ENCODE assay signal across 21 cellular contexts in the genomic region with DNA sequence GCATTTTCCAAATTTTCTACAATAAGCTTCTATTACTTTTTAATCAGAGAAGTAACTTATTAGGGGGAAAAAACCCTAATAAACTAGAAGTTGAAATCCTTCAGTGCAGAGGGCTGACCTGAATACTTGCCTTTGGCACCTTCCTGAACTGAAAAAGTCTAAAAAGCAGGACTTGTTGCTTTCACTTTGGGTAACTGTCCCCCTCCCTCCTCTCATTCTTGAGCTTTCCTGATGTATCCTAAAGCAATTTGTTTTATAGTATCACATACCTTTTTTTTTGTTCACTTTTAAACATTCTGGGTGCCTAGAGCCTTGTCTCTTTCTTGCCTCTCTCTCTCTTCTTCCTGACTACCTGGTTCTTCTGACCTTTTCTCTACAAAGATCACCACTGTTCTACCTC.
DNase-seq lines count a peak whose midpoint lies in the region; ATAC-seq and TF ChIP-seq lines count a peak whose summit lies in the region.
"Had no signal": no experiment of that assay in that cellular context is flagged by ENCODE, and none has a peak within 500 bp of the region (broad histone marks: within the 10 kb centered on the region; RNA-seq: fewer than 3 reads in every experiment).

No MANE protein-coding gene starts in this region.

- peaks cover 34% of the 10 kb centered on the region for H3F3A ChIP-seq in GM23248 (ENCODE audit: insufficient read depth)

- in situ Hi-C loops in GM23248 (cut with MboI), result no loop called here

- H3K79me1 ChIP-seq in trophoblast cell (ENCODE audit: low read length), result peaks cover 8% of the 10 kb centered on the region

- peak overlapping the region; percentile 15; the same call in 1 of the 2 replicates for H3K4me3 ChIP-seq in GM23248
- H3K4me3 ChIP-seq in RWPE2 (ENCODE audit: severe bottlenecking), result no peak overlapping the region
- H3K4me3 ChIP-seq in trophoblast cell (ENCODE audit: low read depth, low read length), result no peak overlapping the region
- H3K4me3 ChIP-seq: BLaER1, gastrocnemius medialis, left ventricle myocardium inferior, skin epidermis, thoracic aorta had no signal

- H3K27me3 ChIP-seq in GM23248 (replicated peaks; ENCODE audit: insufficient read depth), result no peaks in the 10 kb centered on the region
- no peaks in the 10 kb centered on the region for H3K27me3 ChIP-seq in RWPE2 (ENCODE audit: insufficient read depth, poor library complexity, severe bottlenecking)
- no peaks in the 10 kb centered on the region for H3K27me3 ChIP-seq in trophoblast cell (ENCODE audit: insufficient read depth, low read length)
- H3K27me3 ChIP-seq: BLaER1, gastrocnemius medialis had no signal

- H3K27ac ChIP-seq in GM23248, result peak overlapping the region; percentile 91
- H3K27ac ChIP-seq in RWPE2 (ENCODE audit: poor library complexity, severe bottlenecking), result peak overlapping the region; percentile 97
- H3K27ac ChIP-seq in trophoblast cell (ENCODE audit: low read depth, low read length), result peak overlapping the region; percentile 73
- H3K27ac ChIP-seq: BLaER1, gastrocnemius medialis, left ventricle myocardium inferior, parathyroid adenoma, skin epidermis, thoracic aorta had no signal

- no peak overlapping the region for H4K8ac ChIP-seq in trophoblast cell (ENCODE audit: low read depth, low read length)

- no peak overlapping the region for H4K91ac ChIP-seq in trophoblast cell (ENCODE audit: low read depth, low read length)

- POLR2A ChIA-PET in HEK293T (lab: Yijun Ruan, JAX), result no interaction called here

- no peak overlapping the region for H2BK5ac ChIP-seq in trophoblast cell (ENCODE audit: low read depth, low read length, poor library complexity)

- DNase-seq in GM23248, result peak; percentile 53
- DNase-seq in RWPE2 (ENCODE audit: low spot score), result no peak
- DNase-seq in fibroblast of gingiva (ENCODE audit: low read depth), result peak; percentile 30
- peak in 1 of 2 donors; percentile 30 for DNase-seq in trophoblast cell
- DNase-seq in NCI-H1417 (lab: John Stamatoyannopoulos, UW), result no peak
- no peak for DNase-seq in HEK293T (ENCODE audit: extremely low spot score)
- no peak for DNase-seq in NAMALWA (ENCODE audit: low spot score)
- DNase-seq: activated CD4-positive, CD25-positive, alpha-beta regulatory T cell; gastrocnemius medialis; H9; left ventricle myocardium inferior; NCI-H1694 treated with DMSO at 0.1 percent for 48 hours; NCI-H446; SHP77; stimulated activated CD4-positive, alpha-beta T cell treated with anti-CD3 and anti-CD28 coated beads, Interleukin-4, amount 100 ng/mL, for 4 hours; stimulated activated CD8-positive, alpha-beta memory T cell treated with anti-CD3 and anti-CD28 coated beads, Interleukin-4, amount 100 ng/mL, for 48 hours had no signal

- H2AFZ ChIP-seq in GM23248 (peak overlapping the region; percentile 50), trophoblast cell (ENCODE audit: insufficient read depth, low read length, poor library complexity) (no peak overlapping the region)
- H2AFZ ChIP-seq: parathyroid adenoma had no signal

- H3K79me2 ChIP-seq in GM23248 (ENCODE audit: insufficient read depth) (no peaks in the 10 kb centered on the region; the same call in 1 of the 2 replicates), trophoblast cell (ENCODE audit: control insufficient read depth, insufficient read depth, low read length, poor library complexity) (no peaks in the 10 kb centered on the region)
- H3K79me2 ChIP-seq: parathyroid adenoma had no signal

- H4K20me1 ChIP-seq in GM23248 (ENCODE audit: insufficient read depth), result no peaks in the 10 kb centered on the region
- H4K20me1 ChIP-seq: BLaER1 had no signal

- H3K9ac ChIP-seq in GM23248 (peak overlapping the region; percentile 69), trophoblast cell (ENCODE audit: low read length) (no peak overlapping the region)
- H3K9ac ChIP-seq: BLaER1, parathyroid adenoma had no signal

- no peak overlapping the region for H2BK120ac ChIP-seq in trophoblast cell (ENCODE audit: insufficient read depth, low read length, poor library complexity)

- no peak overlapping the region for H2BK12ac ChIP-seq in trophoblast cell (ENCODE audit: low read length)

- no peak for ATAC-seq in RWPE2 (ENCODE audit: low read depth)
- ATAC-seq in GM21576 (IDR thresholded peaks at IDR 0.05; ENCODE audit: unreplicated experiment), result no peak
- ATAC-seq: gastrocnemius medialis had no signal

- no peaks in the 10 kb centered on the region for H3K9me3 ChIP-seq in GM23248 (ENCODE audit: low read depth)
- no peaks in the 10 kb centered on the region for H3K9me3 ChIP-seq in RWPE2 (ENCODE audit: severe bottlenecking)
- no peaks in the 10 kb centered on the region for H3K9me3 ChIP-seq in trophoblast cell (ENCODE audit: insufficient read depth, low read depth, low read length)
- H3K9me3 ChIP-seq: BLaER1, gastrocnemius medialis, left ventricle myocardium inferior, thoracic aorta had no signal

- H3K4me2 ChIP-seq in GM23248 (ENCODE audit: unreplicated experiment) (peak overlapping the region; percentile 53), trophoblast cell (ENCODE audit: low read length) (peak overlapping the region; percentile 28)
- H3K4me2 ChIP-seq: BLaER1 had no signal

- no peak for TF ChIP-seq CTCF in RWPE2 (IDR thresholded peaks at IDR 0.05; ENCODE audit: poor library complexity, severe bottlenecking)

- H3K36me3 ChIP-seq in GM23248 (ENCODE audit: low read depth), result no peaks in the 10 kb centered on the region
- no peaks in the 10 kb centered on the region for H3K36me3 ChIP-seq in RWPE2 (ENCODE audit: low read depth)
- no peaks in the 10 kb centered on the region for H3K36me3 ChIP-seq in trophoblast cell (ENCODE audit: control insufficient read depth in 1 of 2, insufficient read depth in 2 of 2, low read length in 2 of 2)
- H3K36me3 ChIP-seq: BLaER1, gastrocnemius medialis, left ventricle myocardium inferior, thoracic aorta had no signal

- H3K4me1 ChIP-seq in GM23248 (ENCODE audit: insufficient read depth), result peaks cover 55% of the 10 kb centered on the region
- peaks cover 24% of the 10 kb centered on the region for H3K4me1 ChIP-seq in RWPE2 (ENCODE audit: insufficient read depth, poor library complexity, severe bottlenecking)
- H3K4me1 ChIP-seq in trophoblast cell (ENCODE audit: control insufficient read depth in 1 of 2, insufficient read depth in 2 of 2, low read length in 2 of 2), result peaks cover 0 to 4% of the 10 kb centered on the region in 2 experiments
- H3K4me1 ChIP-seq: gastrocnemius medialis, left ventricle myocardium inferior, parathyroid adenoma had no signal

- no peak overlapping the region for H3K18ac ChIP-seq in trophoblast cell (ENCODE audit: low read length)

- H2AK5ac ChIP-seq in trophoblast cell (ENCODE audit: low read length), result no peak overlapping the region

- H3K23ac ChIP-seq in trophoblast cell (ENCODE audit: low read length), result no peak overlapping the region

- CTCF ChIA-PET in HEK293T (lab: Yijun Ruan, JAX), result no interaction called here

- no peaks in the 10 kb centered on the region for H3K9me2 ChIP-seq in GM23248 (ENCODE audit: insufficient read depth)

- no peak overlapping the region for H3K14ac ChIP-seq in trophoblast cell (ENCODE audit: low read length)

- H3K4ac ChIP-seq in trophoblast cell (ENCODE audit: low read depth, low read length), result no peak overlapping the region

- no peak overlapping the region for H4K12ac ChIP-seq in trophoblast cell (ENCODE audit: low read depth, low read length)

TF ChIP-seq in HEK293T, 16 proteins besides CTCF, POLR2A, EP300 and RAD21:
- TF ChIP-seq CTBP1 (IDR thresholded peaks at IDR 0.05; ENCODE audit: borderline replicate concordance), result no peak
- TF ChIP-seq, protein P1, sequence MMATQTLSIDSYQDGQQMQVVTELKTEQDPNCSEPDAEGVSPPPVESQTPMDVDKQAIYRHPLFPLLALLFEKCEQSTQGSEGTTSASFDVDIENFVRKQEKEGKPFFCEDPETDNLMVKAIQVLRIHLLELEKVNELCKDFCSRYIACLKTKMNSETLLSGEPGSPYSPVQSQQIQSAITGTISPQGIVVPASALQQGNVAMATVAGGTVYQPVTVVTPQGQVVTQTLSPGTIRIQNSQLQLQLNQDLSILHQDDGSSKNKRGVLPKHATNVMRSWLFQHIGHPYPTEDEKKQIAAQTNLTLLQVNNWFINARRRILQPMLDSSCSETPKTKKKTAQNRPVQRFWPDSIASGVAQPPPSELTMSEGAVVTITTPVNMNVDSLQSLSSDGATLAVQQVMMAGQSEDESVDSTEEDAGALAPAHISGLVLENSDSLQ (IDR thresholded peaks at IDR 0.05), result no peak
- TF ChIP-seq TARDBP (IDR thresholded peaks at IDR 0.05), result no peak
- TF ChIP-seq ELF4 (IDR thresholded peaks at IDR 0.05), result no peak
- TF ChIP-seq FOXK2 (IDR thresholded peaks at IDR 0.05), result no peak
- no peak for TF ChIP-seq ARNT (IDR thresholded peaks at IDR 0.05)
- no peak for TF ChIP-seq HDGF (IDR thresholded peaks at IDR 0.05; ENCODE audit: borderline replicate concordance)
- no peak for TF ChIP-seq FOXM1 (IDR thresholded peaks at IDR 0.05; ENCODE audit: borderline replicate concordance)
- no peak for TF ChIP-seq BHLHE40 (IDR thresholded peaks at IDR 0.05; ENCODE audit: borderline replicate concordance)
- no peak for TF ChIP-seq SUZ12 (IDR thresholded peaks at IDR 0.05)
- TF ChIP-seq ZNF384 (IDR thresholded peaks at IDR 0.05), result no peak
- TF ChIP-seq L3MBTL2 (conservative IDR thresholded peaks at IDR 0.05), result no peak
- TF ChIP-seq FOXA1 (IDR thresholded peaks at IDR 0.05), result no peak
- no peak for TF ChIP-seq LEF1 (IDR thresholded peaks at IDR 0.05; ENCODE audit: borderline replicate concordance)
- no peak for TF ChIP-seq SP1 (IDR thresholded peaks at IDR 0.05)
- no peak for TF ChIP-seq NFRKB (IDR thresholded peaks at IDR 0.05)

Comparison
In these comparisons a context has a peak if more than half of its experiments do, and no peak if none do; other contexts are left out.
1. DNase-seq: peak in GM23248 (single experiment) and fibroblast of gingiva (single experiment); none in RWPE2 (single experiment), NCI-H1417 (0 of 3), HEK293T (single experiment) and NAMALWA (single experiment).
2. Peak in every context shown above with its lines, with median percentiles within 50 percentile points of each other: H3K27ac ChIP-seq.